17 cellular contexts compared by ENCODE assay signal in the genomic region with DNA sequence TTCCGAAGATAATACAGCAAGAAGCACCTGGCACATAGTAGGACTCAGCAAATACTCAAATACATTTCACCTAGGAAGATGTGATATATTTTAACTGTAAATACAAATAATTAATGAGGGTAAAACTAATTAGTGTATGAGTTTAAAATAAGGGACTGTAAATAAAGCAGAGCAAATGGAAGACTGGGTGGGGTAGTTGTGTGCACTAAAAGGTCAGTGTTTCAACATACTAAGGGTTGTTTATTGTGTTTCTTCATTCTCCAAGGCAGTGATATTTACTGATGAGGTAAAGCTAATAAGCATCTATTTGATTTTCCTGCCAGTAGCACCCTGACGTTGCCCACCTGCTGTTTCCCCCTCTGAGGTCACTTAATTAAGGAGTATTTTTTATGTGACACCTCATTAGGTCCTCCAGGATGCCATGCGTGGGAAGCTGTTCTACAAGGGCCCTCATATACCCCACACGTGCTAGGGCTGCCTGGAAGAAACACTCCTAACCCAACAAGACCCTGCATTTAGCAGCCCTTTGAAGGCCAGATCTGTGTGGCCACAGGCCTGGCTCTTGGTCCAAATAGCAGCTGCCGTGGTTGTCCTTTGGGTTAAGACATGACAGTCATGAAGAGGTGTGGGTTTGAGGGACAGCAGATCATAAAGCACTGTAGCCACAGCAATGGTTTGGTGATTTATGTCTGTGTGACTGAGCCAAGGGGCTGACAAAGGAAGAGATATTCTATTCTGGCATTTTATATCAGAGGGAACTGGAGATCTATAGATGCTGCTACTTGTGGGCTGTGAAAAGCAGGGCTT.
DNase-seq lines count a peak whose midpoint lies in the region; ATAC-seq, FAIRE-seq and TF ChIP-seq lines count a peak whose summit lies in the region.
"Had no signal": no experiment of that assay in that cellular context is flagged by ENCODE, and none has a peak within 500 bp of the region (broad histone marks: within the 10 kb centered on the region; RNA-seq: fewer than 3 reads in every experiment).

No MANE protein-coding gene starts in this region.

- WGBS in IMR-90 (ENCODE audit: extremely low coverage in 2 of 2, insufficient read length in 1 of 2), 2 experiments: 67% methylated on average over 1 of the region's 5 CpGs; no CpG with 5 or more reads in 1 of the 2 experiments
- 59% methylated on average over 4 of the region's 5 CpGs for WGBS in HepG2 (ENCODE audit: low lambda C conversion rate)

- no peaks in the 10 kb centered on the region for H3K79me1 ChIP-seq in IMR-90 (ENCODE audit: low read depth in 1 of 2, low read length in 2 of 2)

- H2BK15ac ChIP-seq in IMR-90 (ENCODE audit: low read depth, low read length): no peak overlapping the region; the same call in 2 of the 3 replicates

- H2BK120ac ChIP-seq in IMR-90 (ENCODE audit: low read depth, low read length): no peak overlapping the region

- POLR2A ChIA-PET in IMR-90 (lab: Charles Lee; ENCODE audit: unreplicated experiment) (no interaction called here), HepG2 (lab: Yijun Ruan, JAX) (interaction anchor here (1.0 to 3.1 kb wide), 3 partner anchors 9 to 13 kb away, joined by 3 to 24 read pairs (median 14); no protein-coding TSS in a partner anchor)

- dilution Hi-C loops in IMR-90 (cut with HindIII; ENCODE audit: low sequenced_read_pairs, unreplicated experiment): no loop called here

- intact Hi-C loops in IMR-90 (cut with micrococcal nuclease) (no loop called here), HepG2 (cut with micrococcal nuclease; ENCODE audit: unreplicated experiment) (no loop called here)

- no peaks in the 10 kb centered on the region for H3K79me2 ChIP-seq in HepG2 (ENCODE audit: insufficient read depth, low read length)
- H3K79me2 ChIP-seq: hepatocyte had no signal

- H3K9me3 ChIP-seq in IMR-90 (ENCODE audit: control insufficient read depth, insufficient read depth, low read length) (no peaks in the 10 kb centered on the region), HepG2 (ENCODE audit: low read length) (peaks cover 6% of the 10 kb centered on the region; the same call in 1 of the 2 replicates)
- H3K9me3 ChIP-seq: HAP-1, pancreas had no signal

- H3K27me3 ChIP-seq in IMR-90 (ENCODE audit: control insufficient read depth, insufficient read depth, low read length) (peaks cover 2% of the 10 kb centered on the region), HepG2 (ENCODE audit: control insufficient read depth in 1 of 2, insufficient read depth in 2 of 2, low read length in 2 of 2) (no peaks in the 10 kb centered on the region)
- H3K27me3 ChIP-seq: hepatocyte, pancreas had no signal

- TF ChIP-seq CTCF in IMR-90 (conservative IDR thresholded peaks at IDR 0.05; ENCODE audit: low read depth, low read length) (no peak), HepG2 (CRISPR knock-in tag; IDR thresholded peaks at IDR 0.05) (no peak)

- no peak overlapping the region for H3K4ac ChIP-seq in IMR-90 (ENCODE audit: low read depth, low read length)

- H3K36me3 ChIP-seq in IMR-90 (ENCODE audit: control insufficient read depth, insufficient read depth, low read length) (no peaks in the 10 kb centered on the region), HepG2 (replicated peaks in 1 of 2; ENCODE audit: control insufficient read depth in 1 of 2, insufficient read depth in 2 of 2, low read length in 2 of 2) (no peaks in the 10 kb centered on the region)
- H3K36me3 ChIP-seq: HAP-1, pancreas had no signal

- in situ Hi-C loops in IMR-90 (cut with MboI; ENCODE audit: low sequenced_read_pairs): no loop called here
- in situ Hi-C loops in HepG2 (cut with HindIII; ENCODE audit: extremely low pct_ligation_motif_present, low pct_unique_long_range_greater_than_20kb): no loop called here

- BruUV-seq in IMR-90 (replicated peaks; lab: Mats Ljungman, UMichigan) (no TSS peak), HepG2 (replicated peaks; lab: Mats Ljungman, UMichigan) (no TSS peak)

- H3K4me1 ChIP-seq in IMR-90 (ENCODE audit: control insufficient read depth, insufficient read depth, low read length) (peaks cover 3% of the 10 kb centered on the region; the same call in 1 of the 2 replicates), HepG2 (ENCODE audit: insufficient read depth, low read length) (peaks cover 17% of the 10 kb centered on the region)
- H3K4me1 ChIP-seq: HAP-1, pancreas had no signal

- no peak overlapping the region for H3K18ac ChIP-seq in IMR-90 (ENCODE audit: low read depth, low read length)

- no peak overlapping the region for H2BK5ac ChIP-seq in IMR-90 (ENCODE audit: low read depth, low read length, poor library complexity, severe bottlenecking)

- H2AK5ac ChIP-seq in IMR-90 (ENCODE audit: low read depth, low read length): no peak overlapping the region; the same call in 1 of the 2 replicates

- CTCF ChIA-PET in IMR-90 (lab: Yijun Ruan, JAX) (no interaction called here), HepG2 (lab: Yijun Ruan, JAX; ENCODE audit: low intra/inter-chr PET ratio, low total read pairs) (no interaction called here)

- H2AFZ ChIP-seq in IMR-90 (replicated peaks; ENCODE audit: low read length, poor library complexity) (no peak overlapping the region), HepG2 (ENCODE audit: low read length) (no peak overlapping the region)
- H2AFZ ChIP-seq: hepatocyte had no signal

- no peak for ATAC-seq in IMR-90 (ENCODE audit: low read depth)
- peak; percentile 69 for ATAC-seq in HepG2

- no peak overlapping the region for H2BK20ac ChIP-seq in IMR-90 (ENCODE audit: low read depth, low read length)

- TF ChIP-seq POLR2A in IMR-90 (IDR thresholded peaks at IDR 0.05; ENCODE audit: low read depth, low read length) (no peak), HepG2 (IDR thresholded peaks at IDR 0.05; ENCODE audit: insufficient read depth in 1 of 2, low read depth in 2 of 2, low read length in 2 of 2) (no peak)

- no peak overlapping the region; the same call in 1 of the 2 replicates for H4K91ac ChIP-seq in IMR-90 (ENCODE audit: insufficient read depth, low read depth, low read length)

- H4K5ac ChIP-seq in IMR-90 (ENCODE audit: low read depth, low read length): 0 out of 2 replicates have a peak overlapping the region, but pooled peaks have one; percentile 16

- no peak overlapping the region; the same call in 1 of the 2 replicates for H3K14ac ChIP-seq in IMR-90 (replicated peaks; ENCODE audit: low read depth, low read length)

- H3K9ac ChIP-seq in IMR-90 (ENCODE audit: low read depth, low read length) (no peak overlapping the region), HepG2 (ENCODE audit: insufficient read depth, low read depth, low read length) (no peak overlapping the region)

- TF ChIP-seq RAD21 in IMR-90 (IDR thresholded peaks at IDR 0.05; ENCODE audit: low read length) (no peak), HepG2 (CRISPR knock-in tag; IDR thresholded peaks at IDR 0.05) (no peak)

- H3K4me2 ChIP-seq in IMR-90 (ENCODE audit: low read depth, low read length): no peak overlapping the region
- H3K4me2 ChIP-seq in HepG2 (ENCODE audit: low read depth, low read length): no peak overlapping the region
- H3K4me2 ChIP-seq: hepatocyte had no signal

- TF ChIP-seq EP300 in HepG2 (IDR thresholded peaks at IDR 0.05; ENCODE audit: low read depth in 2 of 2, low read length in 2 of 2) (peak in 1 of 2 experiments; percentile 58; a peak in 2 of 4 replicates), HepG2 (CRISPR knock-in tag; IDR thresholded peaks at IDR 0.05; ENCODE audit: borderline replicate concordance) (no peak; the same call in 1 of the 2 replicates)

- H2AK9ac ChIP-seq in IMR-90 (replicated peaks; ENCODE audit: low read depth, low read length, poor library complexity): no peak overlapping the region

- DNase-seq in COR-L47 (lab: John Stamatoyannopoulos, UW) (peak; percentile 32), IMR-90 (no peak), SHP77 treated with DMSO at 0.1 percent for 48 hours (lab: John Stamatoyannopoulos, UW) (peak; percentile 82), HepG2 (ENCODE audit: low spot score) (peak; percentile 47), NCI-H1436 (lab: John Stamatoyannopoulos, UW) (no peak), HTR-8/SVneo (ENCODE audit: insufficient read length, low spot score) (no peak), dedifferentiated amniotic fluid mesenchymal stem cell (ENCODE audit: extremely low spot score) (no peak)
- DNase-seq: activated naive CD4-positive, alpha-beta T cell; amygdala; naive B cell; NCI-H2227 treated with DMSO at 0.1 percent for 48 hours; pancreas; SIG-M5; stimulated activated CD4-positive, alpha-beta T cell treated with anti-CD3 and anti-CD28 coated beads, Interleukin-2, amount 100 ng/mL, for 48 hours had no signal

- no peak overlapping the region; the same call in 1 of the 2 replicates for H3K56ac ChIP-seq in IMR-90 (ENCODE audit: extremely low read depth, insufficient read depth, low read length)

- H3K27ac ChIP-seq in IMR-90 (ENCODE audit: insufficient read depth, low read length) (no peak overlapping the region), HepG2 (ENCODE audit: extremely low read length, insufficient read depth, low read length) (no peak overlapping the region)
- H3K27ac ChIP-seq: hepatocyte, pancreas had no signal

- peaks cover 3% of the 10 kb centered on the region; the same call in 1 of the 2 replicates for H3K9me1 ChIP-seq in IMR-90 (ENCODE audit: insufficient read depth, low read length)

- H4K8ac ChIP-seq in IMR-90 (ENCODE audit: low read depth in 2 of 2, low read length in 2 of 2): no peak overlapping the region

- no peak overlapping the region; the same call in 1 of the 2 replicates for H3K23ac ChIP-seq in IMR-90 (ENCODE audit: low read depth, low read length)

- no peaks in the 10 kb centered on the region for H4K20me1 ChIP-seq in IMR-90 (ENCODE audit: insufficient read depth, low read length)
- no peaks in the 10 kb centered on the region for H4K20me1 ChIP-seq in HepG2 (ENCODE audit: insufficient read depth, low read length)

- FAIRE-seq in HepG2 (lab: Jason Lieb, UNC) (no peak), HTR-8/SVneo (lab: Jason Lieb, UNC) (no peak)
- FAIRE-seq: islet of Langerhans, pancreas had no signal

- no peak overlapping the region for H3K4me3 ChIP-seq in IMR-90 (ENCODE audit: insufficient read depth, low read depth, low read length)
- no peak overlapping the region for H3K4me3 ChIP-seq in HepG2 (replicated peaks in 1 of 3; ENCODE audit: insufficient read depth in 1 of 3, low read depth in 2 of 3, low read length in 3 of 3)
- H3K4me3 ChIP-seq: HAP-1, hepatocyte, pancreas had no signal

TF ChIP-seq in IMR-90, 13 proteins besides CTCF, POLR2A, EP300 and RAD21 (continues in another document):
- TF ChIP-seq CEBPB (IDR thresholded peaks at IDR 0.05; ENCODE audit: low read depth, low read length) (no peak), SMC3 (IDR thresholded peaks at IDR 0.05; ENCODE audit: low read depth, low read length) (no peak), RFX5 (IDR thresholded peaks at IDR 0.05; ENCODE audit: low read depth, low read length) (no peak), BHLHE40 (IDR thresholded peaks at IDR 0.05; ENCODE audit: low read depth, low read length) (no peak)

TF ChIP-seq in HepG2, 621 proteins besides CTCF, POLR2A, EP300 and RAD21 (continues in another document):
- TF ChIP-seq HMG20A (CRISPR knock-in tag; IDR thresholded peaks at IDR 0.05; ENCODE audit: borderline replicate concordance) (peak; percentile 33; the same call in 1 of the 2 replicates), NR2F1 (CRISPR knock-in tag; IDR thresholded peaks at IDR 0.05) (peak; percentile 12 to 60; a peak in 2 of 4 replicates), PCBP2 (optimal IDR thresholded peaks at IDR 0.05; ENCODE audit: low read depth, low read length, poor library complexity, severe bottlenecking) (no peak)

Comparison
In these comparisons a context has a peak if more than half of its experiments do, and no peak if none do; other contexts are left out.
1. DNase-seq: peak in COR-L47 (single experiment), SHP77 treated with DMSO at 0.1 percent for 48 hours (single experiment) and HepG2 (single experiment); none in IMR-90 (single experiment), NCI-H1436 (single experiment), HTR-8/SVneo (single experiment) and dedifferentiated amniotic fluid mesenchymal stem cell (single experiment).